ENCODE assay signal across 35 cellular contexts in genomic region chr11:118859995-118860394, GRCh38. TPM values are rescaled to one million over a fixed set of nuclear protein-coding genes. Genes with fewer than 3 reads are reported as not detected.
DNase-seq lines count a peak whose midpoint lies in the region; ATAC-seq and TF ChIP-seq lines count a peak whose summit lies in the region.
"Had no signal": no experiment of that assay in that cellular context is flagged by ENCODE, and none has a peak within 500 bp of the region (broad histone marks: within the 10 kb centered on the region; RNA-seq: fewer than 3 reads in every experiment).

No MANE protein-coding gene starts in this region.

- peaks cover 16% of the 10 kb centered on the region for H3K4me1 Mint-ChIP-seq in stimulated activated naive CD8-positive, alpha-beta T cell treated with anti-CD3 and anti-CD28 coated beads, Interleukin-15, amount 100 ng/mL, for 72 hours
- H3K4me1 Mint-ChIP-seq in activated CD8-positive, alpha-beta T cell treated with anti-CD3 and anti-CD28 coated beads for 36 hours (ENCODE audit: low read depth) = peaks cover 11% of the 10 kb centered on the region
- H3K4me1 Mint-ChIP-seq in mesothelial cell of epicardium (no peaks in the 10 kb centered on the region), nephron progenitor cell (no peaks in the 10 kb centered on the region)
- H3K4me1 Mint-ChIP-seq: neural crest cell had no signal

- intact Hi-C loops in activated CD8-positive, alpha-beta T cell treated with anti-CD3 and anti-CD28 coated beads for 36 hours (cut with micrococcal nuclease) = no loop called here

- no peak overlapping the region for H3K4me3 Mint-ChIP-seq in stimulated activated naive CD8-positive, alpha-beta T cell treated with anti-CD3 and anti-CD28 coated beads, Interleukin-15, amount 100 ng/mL, for 72 hours
- no peak overlapping the region for H3K4me3 Mint-ChIP-seq in activated CD8-positive, alpha-beta T cell treated with anti-CD3 and anti-CD28 coated beads for 36 hours
- H3K4me3 Mint-ChIP-seq in mesothelial cell of epicardium (no peak overlapping the region), nephron progenitor cell (no peak overlapping the region)
- H3K4me3 Mint-ChIP-seq: activated CD4-positive, alpha-beta T cell treated with anti-CD3 and anti-CD28 coated beads, Interleukin-2, amount 10 ng/mL, durations not matched to agents 24 days and 14 days; activated CD8-positive, alpha-beta memory T cell treated with anti-CD3 and anti-CD28 coated beads, Interleukin-2, amount 10 ng/mL, durations not matched to agents 7 days and 5 days; neural crest cell; T-helper 2 cell treated with Interferon-gamma antibody and Interleukin-4, amounts not matched to agents 5 μg/mL and 100 μg/mL, for 36 hours had no signal

- CTCF ChIA-PET in activated CD8-positive, alpha-beta T cell treated with anti-CD3 and anti-CD28 coated beads for 36 hours (lab: Charles Lee) = interaction anchor here (0.7 to 1.0 kb wide), 2 partner anchors 170 to 199 kb away, joined by 3 read pairs; no protein-coding TSS in a partner anchor

- H3K27me3 Mint-ChIP-seq in stimulated activated naive CD8-positive, alpha-beta T cell treated with anti-CD3 and anti-CD28 coated beads, Interleukin-15, amount 100 ng/mL, for 72 hours = no peaks in the 10 kb centered on the region
- H3K27me3 Mint-ChIP-seq in activated CD8-positive, alpha-beta T cell treated with anti-CD3 and anti-CD28 coated beads for 36 hours = no peaks in the 10 kb centered on the region
- H3K27me3 Mint-ChIP-seq in mesothelial cell of epicardium (ENCODE audit: low read depth) (no peaks in the 10 kb centered on the region), nephron progenitor cell (ENCODE audit: low read depth, poor library complexity) (peaks cover 23% of the 10 kb centered on the region)
- H3K27me3 Mint-ChIP-seq: activated CD4-positive, alpha-beta T cell treated with anti-CD3 and anti-CD28 coated beads, Interleukin-2, amount 10 ng/mL, durations not matched to agents 24 days and 14 days; activated CD8-positive, alpha-beta memory T cell treated with anti-CD3 and anti-CD28 coated beads, Interleukin-2, amount 10 ng/mL, durations not matched to agents 7 days and 5 days had no signal

- DNase-seq in stimulated activated naive CD8-positive, alpha-beta T cell treated with anti-CD3 and anti-CD28 coated beads, Interleukin-15, Interleukin-2, amounts not matched to agents 100 U/mL and 50 U/mL, for 24 hours = no peak
- no peak for DNase-seq in stimulated activated naive CD8-positive, alpha-beta T cell treated with anti-CD3 and anti-CD28 coated beads, Interleukin-15, amount 100 ng/mL, for 72 hours
- DNase-seq in activated CD8-positive, alpha-beta T cell treated with anti-CD3 and anti-CD28 coated beads for 36 hours = no peak
- DNase-seq in mesothelial cell of epicardium (ENCODE audit: low spot score in 2 of 2, unreplicated experiment in 2 of 2) (no peak), nephron progenitor cell (no peak), SHP77 (lab: John Stamatoyannopoulos, UW) (no peak)
- DNase-seq in stimulated activated CD4-positive, alpha-beta T cell treated with anti-CD3 and anti-CD28 coated beads, Interleukin-1b, Interleukin-23, amount 100 ng/mL, for 48 hours = no peak
- DNase-seq: activated CD4-positive, alpha-beta T cell treated with anti-CD3 and anti-CD28 coated beads, Interleukin-2, amount 10 ng/mL, durations not matched to agents 24 days and 14 days; activated CD8-positive, alpha-beta memory T cell treated with anti-CD3 and anti-CD28 coated beads, Interleukin-2, amount 10 ng/mL, durations not matched to agents 7 days and 5 days; activated naive CD4-positive, alpha-beta T cell treated with Interleukin-2 at 50 U/mL for 16 hours; adrenal gland; body of pancreas; DMS 273 treated with DMSO at 0.1 percent for 48 hours; EL; esophagus squamous epithelium; foreskin keratinocyte; heart right ventricle; KG1; kidney glomerular epithelial cell; lower lobe of right lung; MM.1S; mucosa of descending colon; NCI-H1930; NCI-H2171 treated with DMSO at 0.1 percent for 48 hours; NCI-H524; retina; SHP77 treated with DMSO at 0.1 percent for 48 hours; thyroid gland had no signal

- ATAC-seq in stimulated activated naive CD8-positive, alpha-beta T cell treated with anti-CD3 and anti-CD28 coated beads, Interleukin-15, Interleukin-2, amounts not matched to agents 100 U/mL and 50 U/mL, for 24 hours = peak; percentile 59
- ATAC-seq in stimulated activated naive CD8-positive, alpha-beta T cell treated with anti-CD3 and anti-CD28 coated beads, Interleukin-15, amount 100 ng/mL, for 72 hours = no peak
- peak; percentile 42 for ATAC-seq in activated CD8-positive, alpha-beta T cell treated with anti-CD3 and anti-CD28 coated beads for 36 hours
- ATAC-seq in HG02840 (IDR thresholded peaks at IDR 0.05; ENCODE audit: low FRiP score, unreplicated experiment) = no peak
- ATAC-seq: A549; activated CD8-positive, alpha-beta memory T cell treated with anti-CD3 and anti-CD28 coated beads, Interleukin-2, amount 10 ng/mL, durations not matched to agents 7 days and 5 days; body of pancreas; foreskin keratinocyte; heart right ventricle; lower lobe of right lung; mucosa of descending colon had no signal

- H3K27ac Mint-ChIP-seq in stimulated activated naive CD8-positive, alpha-beta T cell treated with anti-CD3 and anti-CD28 coated beads, Interleukin-15, amount 100 ng/mL, for 72 hours = peak overlapping the region in 1 of 2 donors; percentile 33
- peak overlapping the region; percentile 15 for H3K27ac Mint-ChIP-seq in activated CD8-positive, alpha-beta T cell treated with anti-CD3 and anti-CD28 coated beads for 36 hours
- H3K27ac Mint-ChIP-seq in mesothelial cell of epicardium (peak overlapping the region; percentile 2), nephron progenitor cell (no peak overlapping the region)
- H3K27ac Mint-ChIP-seq: activated CD4-positive, alpha-beta T cell treated with anti-CD3 and anti-CD28 coated beads, Interleukin-2, amount 10 ng/mL, durations not matched to agents 24 days and 14 days; activated CD8-positive, alpha-beta memory T cell treated with anti-CD3 and anti-CD28 coated beads, Interleukin-2, amount 10 ng/mL, durations not matched to agents 7 days and 5 days; T-helper 2 cell treated with Interferon-gamma antibody and Interleukin-4, amounts not matched to agents 5 μg/mL and 100 μg/mL, for 36 hours had no signal

- no peak for TF ChIP-seq CTCF in activated CD8-positive, alpha-beta T cell treated with anti-CD3 and anti-CD28 coated beads for 36 hours (IDR thresholded peaks at IDR 0.05)
- TF ChIP-seq CTCF in mesothelial cell of epicardium (IDR thresholded peaks at IDR 0.05; ENCODE audit: unreplicated experiment) (no peak), nephron progenitor cell (IDR thresholded peaks at IDR 0.05) (no peak)

- H3K9me3 Mint-ChIP-seq in stimulated activated naive CD8-positive, alpha-beta T cell treated with anti-CD3 and anti-CD28 coated beads, Interleukin-15, amount 100 ng/mL, for 72 hours = no peaks in the 10 kb centered on the region
- H3K9me3 Mint-ChIP-seq in activated CD8-positive, alpha-beta T cell treated with anti-CD3 and anti-CD28 coated beads for 36 hours = no peaks in the 10 kb centered on the region
- no peaks in the 10 kb centered on the region for H3K9me3 Mint-ChIP-seq in mesothelial cell of epicardium
- H3K9me3 Mint-ChIP-seq in nephron progenitor cell = no peaks in the 10 kb centered on the region
- H3K9me3 Mint-ChIP-seq: activated CD4-positive, alpha-beta T cell treated with anti-CD3 and anti-CD28 coated beads, Interleukin-2, amount 10 ng/mL, durations not matched to agents 24 days and 14 days; neural crest cell; T-helper 2 cell treated with Interferon-gamma antibody and Interleukin-4, amounts not matched to agents 5 μg/mL and 100 μg/mL, for 36 hours had no signal

- no peaks in the 10 kb centered on the region for H3K36me3 Mint-ChIP-seq in activated CD8-positive, alpha-beta T cell treated with anti-CD3 and anti-CD28 coated beads for 36 hours (ENCODE audit: low read depth)
- no peaks in the 10 kb centered on the region for H3K36me3 Mint-ChIP-seq in mesothelial cell of epicardium
- no peaks in the 10 kb centered on the region for H3K36me3 Mint-ChIP-seq in nephron progenitor cell (ENCODE audit: low read depth)
- H3K36me3 Mint-ChIP-seq: activated CD8-positive, alpha-beta memory T cell treated with anti-CD3 and anti-CD28 coated beads, Interleukin-2, amount 10 ng/mL, durations not matched to agents 7 days and 5 days had no signal

- POLR2A ChIA-PET in activated CD8-positive, alpha-beta T cell treated with anti-CD3 and anti-CD28 coated beads for 36 hours (lab: Charles Lee) = interaction anchor here (0.6 to 2.1 kb wide), 3 partner anchors 9 to 412 kb away, joined by 3 to 9 read pairs (median 3); no protein-coding TSS in a partner anchor

RNA-seq across cellular contexts. Expression of gene CXCR5, which starts 23.7 kb away (rescaled TPM):
- under 1 TPM; 0.60 to 0.92 TPM for total RNA-seq in activated CD8-positive, alpha-beta T cell treated with anti-CD3 and anti-CD28 coated beads for 36 hours
- not detected in 3 replicates for total RNA-seq in mesothelial cell of epicardium
- total RNA-seq: body of pancreas, dermis microvascular lymphatic vessel endothelial cell, foreskin keratinocyte, neural crest cell, skeletal muscle tissue, thyroid gland, vagina had no signal

Comparison
In these comparisons a context has a peak if more than half of its experiments do, and no peak if none do; other contexts are left out.
1. ATAC-seq: peak in stimulated activated naive CD8-positive, alpha-beta T cell treated with anti-CD3 and anti-CD28 coated beads, Interleukin-15, Interleukin-2, amounts not matched to agents 100 U/mL and 50 U/mL, for 24 hours (single experiment) and activated CD8-positive, alpha-beta T cell treated with anti-CD3 and anti-CD28 coated beads for 36 hours (single experiment); none in stimulated activated naive CD8-positive, alpha-beta T cell treated with anti-CD3 and anti-CD28 coated beads, Interleukin-15, amount 100 ng/mL, for 72 hours (single experiment) and HG02840 (single experiment).